ENCODE assay signal across 1 cellular context in genomic region chr19:17209126-17210036, GRCh38.
TF ChIP-seq lines count a peak whose summit lies in the region.

No MANE protein-coding gene starts in this region.

TF ChIP-seq in K562, 482 proteins besides CTCF, POLR2A, EP300 and RAD21 (continued from another document and continues in another):
- TF ChIP-seq MXD1 (CRISPR knock-in tag; IDR thresholded peaks at IDR 0.05; ENCODE audit: borderline replicate concordance, poor library complexity, severe bottlenecking) = no peak
- TF ChIP-seq ZBTB7A (IDR thresholded peaks at IDR 0.05; ENCODE audit: borderline replicate concordance, control insufficient read depth, low read depth, low read length) = peak; percentile 93
- no peak for TF ChIP-seq CXXC5 (CRISPR knock-in tag; IDR thresholded peaks at IDR 0.05)
- no peak for TF ChIP-seq CHD4 (IDR thresholded peaks at IDR 0.05; ENCODE audit: insufficient read depth, insufficient replicate concordance, low read depth, low read length, poor library complexity, severe bottlenecking)
- TF ChIP-seq CREM (IDR thresholded peaks at IDR 0.05; ENCODE audit: low read depth) = no peak
- TF ChIP-seq CBX1 (IDR thresholded peaks at IDR 0.05; ENCODE audit: low read depth) = no peak
- TF ChIP-seq POLR2B (IDR thresholded peaks at IDR 0.05; ENCODE audit: low read depth, partially characterized antibody) = no peak
- no peak for TF ChIP-seq TAF7 (tag; IDR thresholded peaks at IDR 0.05)
- no peak for TF ChIP-seq TAF9B (IDR thresholded peaks at IDR 0.05; ENCODE audit: partially characterized antibody)
- no peak for TF ChIP-seq ZNF239 (CRISPR knock-in tag; IDR thresholded peaks at IDR 0.05)
- TF ChIP-seq SIN3A (IDR thresholded peaks at IDR 0.05; ENCODE audit: borderline replicate concordance in 2 of 2, control insufficient read depth in 1 of 2, low read depth in 2 of 2, low read length in 2 of 2) = peak in 1 of 2 experiments; percentile 41; a peak in 1 of 4 replicates
- TF ChIP-seq BMI1 (IDR thresholded peaks at IDR 0.05; ENCODE audit: low read length) = no peak
- TF ChIP-seq SMARCA5 (IDR thresholded peaks at IDR 0.05) = no peak
- TF ChIP-seq RBM14 (IDR thresholded peaks at IDR 0.05; ENCODE audit: borderline replicate concordance, insufficient read depth, low read depth, low read length) = no peak
- TF ChIP-seq U2AF2 (optimal IDR thresholded peaks at IDR 0.05; ENCODE audit: low read depth, low read length) = no peak
- peak; percentile 56 for TF ChIP-seq HMGN3 (IDR thresholded peaks at IDR 0.05; ENCODE audit: borderline replicate concordance, extremely low read depth, insufficient read length, low read depth, low read length)
- TF ChIP-seq MLLT1 (IDR thresholded peaks at IDR 0.05) = no peak
- no peak for TF ChIP-seq MBD1 (CRISPR knock-in tag; IDR thresholded peaks at IDR 0.05)
- no peak for TF ChIP-seq MAFF (IDR thresholded peaks at IDR 0.05; ENCODE audit: low read length)
- TF ChIP-seq ZNF431 (CRISPR knock-in tag; IDR thresholded peaks at IDR 0.05) = no peak
- no peak for TF ChIP-seq E2F3 (CRISPR knock-in tag; IDR thresholded peaks at IDR 0.05)
- TF ChIP-seq DIDO1 (tag; IDR thresholded peaks at IDR 0.05; ENCODE audit: low read depth) = no peak
- TF ChIP-seq TEAD4 (IDR thresholded peaks at IDR 0.05; ENCODE audit: low read length) = no peak
- TF ChIP-seq TEAD4 (CRISPR knock-in tag; IDR thresholded peaks at IDR 0.05; ENCODE audit: borderline replicate concordance) = no peak
- no peak for TF ChIP-seq HINFP (tag; conservative IDR thresholded peaks at IDR 0.05; ENCODE audit: low read depth)
- TF ChIP-seq ZNF133 (CRISPR knock-in tag; IDR thresholded peaks at IDR 0.05) = no peak
- TF ChIP-seq EP400 (IDR thresholded peaks at IDR 0.05) = no peak
- TF ChIP-seq CCNT2 (IDR thresholded peaks at IDR 0.05; ENCODE audit: borderline replicate concordance, extremely low read depth, insufficient read length, low read depth, low read length) = peak; percentile 35
- TF ChIP-seq MEF2A (IDR thresholded peaks at IDR 0.05; ENCODE audit: control insufficient read depth, low read depth, low read length) = no peak
- TF ChIP-seq NCOA6 (IDR thresholded peaks at IDR 0.05) = no peak
- TF ChIP-seq GTF2A2 (tag; IDR thresholded peaks at IDR 0.05) = no peak
- no peak for TF ChIP-seq DLX4 (CRISPR knock-in tag; IDR thresholded peaks at IDR 0.05)
- TF ChIP-seq XRCC4 (IDR thresholded peaks at IDR 0.05; ENCODE audit: extremely low read depth, insufficient read depth, insufficient read length) = no peak
- TF ChIP-seq CREB3L1 (IDR thresholded peaks at IDR 0.05; ENCODE audit: borderline replicate concordance, low read depth) = no peak
- no peak for TF ChIP-seq ELK1 (CRISPR knock-in tag; IDR thresholded peaks at IDR 0.05)
- TF ChIP-seq SIX5 (IDR thresholded peaks at IDR 0.05; ENCODE audit: borderline replicate concordance in 1 of 2, insufficient read depth in 1 of 2, low read depth in 1 of 2, low read length in 2 of 2) = no peak
- TF ChIP-seq POLR2G (IDR thresholded peaks at IDR 0.05; ENCODE audit: low read depth, low read length) = peak; percentile 32; the same call in 1 of the 2 replicates
- TF ChIP-seq ADNP (tag; IDR thresholded peaks at IDR 0.05) = no peak
- TF ChIP-seq PCBP2 (IDR thresholded peaks at IDR 0.05; ENCODE audit: low read depth, low read length, poor library complexity, severe bottlenecking) = no peak
- TF ChIP-seq SMARCB1 (IDR thresholded peaks at IDR 0.05; ENCODE audit: insufficient read length, low read depth) = no peak
- TF ChIP-seq PHF21A (IDR thresholded peaks at IDR 0.05; ENCODE audit: borderline replicate concordance, low read depth) = no peak
- peak; percentile 1 for TF ChIP-seq CTCFL (IDR thresholded peaks at IDR 0.05; ENCODE audit: borderline replicate concordance, insufficient read depth, low read depth, low read length, poor library complexity, severe bottlenecking)
- no peak for TF ChIP-seq MAFG (tag; conservative IDR thresholded peaks at IDR 0.05)
- peak; percentile 38; the same call in 1 of the 2 replicates for TF ChIP-seq FOXP4 (CRISPR knock-in tag; IDR thresholded peaks at IDR 0.05; ENCODE audit: borderline replicate concordance)
- TF ChIP-seq HNRNPH1 (optimal IDR thresholded peaks at IDR 0.05; ENCODE audit: low read depth, low read length) = no peak
- peak; percentile 84 for TF ChIP-seq SP1 (CRISPR knock-in tag; IDR thresholded peaks at IDR 0.05)
- no peak for TF ChIP-seq TAF15 (IDR thresholded peaks at IDR 0.05; ENCODE audit: low read depth, low read length)
- TF ChIP-seq MEIS2 (IDR thresholded peaks at IDR 0.05; ENCODE audit: partially characterized antibody) = no peak
- TF ChIP-seq EZH2 (IDR thresholded peaks at IDR 0.05; ENCODE audit: borderline replicate concordance, low read depth, low read length) = no peak
- TF ChIP-seq KLF16 (IDR thresholded peaks at IDR 0.05) = no peak
- TF ChIP-seq NUFIP1 (IDR thresholded peaks at IDR 0.05; ENCODE audit: partially characterized antibody) = no peak
- TF ChIP-seq SMARCA4 (IDR thresholded peaks at IDR 0.05) = no peak
- no peak for TF ChIP-seq ZNF146 (CRISPR knock-in tag; IDR thresholded peaks at IDR 0.05; ENCODE audit: unreplicated experiment)
- no peak for TF ChIP-seq PML (IDR thresholded peaks at IDR 0.05; ENCODE audit: low read length)
- TF ChIP-seq ESRRB (CRISPR knock-in tag; IDR thresholded peaks at IDR 0.05; ENCODE audit: borderline replicate concordance) = no peak
- no peak for TF ChIP-seq SIRT6 (IDR thresholded peaks at IDR 0.05; ENCODE audit: low read depth, low read length)
- no peak for TF ChIP-seq PTBP1 (IDR thresholded peaks at IDR 0.05; ENCODE audit: low read depth, low read length)
- TF ChIP-seq ZNF444 (CRISPR knock-in tag; IDR thresholded peaks at IDR 0.05) = no peak
- no peak for TF ChIP-seq FUS (optimal IDR thresholded peaks at IDR 0.05; ENCODE audit: low read depth, low read length)
- TF ChIP-seq HBP1 (CRISPR knock-in tag; IDR thresholded peaks at IDR 0.05) = no peak
